8 cellular contexts compared by ENCODE assay signal in genomic region chr9:112858625-112859147, GRCh38. TPM values are rescaled to one million over a fixed set of nuclear protein-coding genes. Genes with fewer than 3 reads are reported as not detected.
DNase-seq lines count a peak whose midpoint lies in the region; ATAC-seq and TF ChIP-seq lines count a peak whose summit lies in the region.

No MANE protein-coding gene starts in this region.

- intact Hi-C loops in uterus (cut with DNase I; ENCODE audit: low total_unique reads): no loop called here

- H3K4me1 ChIP-seq in osteoblast (ENCODE audit: insufficient read depth, low read length) (peaks cover 47% of the 10 kb centered on the region), SJCRH30 (peaks cover 4% of the 10 kb centered on the region; the same call in 1 of the 2 replicates), uterus (no peaks in the 10 kb centered on the region)

- H3K27ac ChIP-seq in osteoblast (ENCODE audit: low read depth, low read length): no peak overlapping the region
- no peak overlapping the region for H3K27ac ChIP-seq in SJCRH30
- H3K27ac ChIP-seq in uterus: no peak overlapping the region

- H3K36me3 ChIP-seq in osteoblast (ENCODE audit: insufficient read depth, low read length): peaks cover under 1% of the 10 kb centered on the region
- no peaks in the 10 kb centered on the region for H3K36me3 ChIP-seq in SJCRH30
- H3K36me3 ChIP-seq in uterus: no peaks in the 10 kb centered on the region

- H3K9me3 ChIP-seq in osteoblast (ENCODE audit: low read depth, low read length) (no peaks in the 10 kb centered on the region), SJCRH30 (replicated peaks) (no peaks in the 10 kb centered on the region), uterus (no peaks in the 10 kb centered on the region)

- no peaks in the 10 kb centered on the region for H3K27me3 ChIP-seq in osteoblast (ENCODE audit: insufficient read depth, low read length)
- no peaks in the 10 kb centered on the region for H3K27me3 ChIP-seq in SJCRH30
- no peaks in the 10 kb centered on the region for H3K27me3 ChIP-seq in uterus

- no peak overlapping the region for H2AFZ ChIP-seq in osteoblast (ENCODE audit: low read length)

- H3K4me2 ChIP-seq in osteoblast (ENCODE audit: insufficient read depth, low read length): peak overlapping the region; percentile 36

- no peaks in the 10 kb centered on the region for H4K20me1 ChIP-seq in osteoblast (ENCODE audit: insufficient read depth, low read length)

- H3K4me3 ChIP-seq in osteoblast (ENCODE audit: insufficient read depth, low read length) (no peak overlapping the region), SJCRH30 (no peak overlapping the region), uterus (no peak overlapping the region)

- TF ChIP-seq CTCF in osteoblast (IDR thresholded peaks at IDR 0.05; ENCODE audit: extremely low read depth, low read depth, low read length) (no peak), uterus (IDR thresholded peaks at IDR 0.05) (no peak)

- TF ChIP-seq POLR2A in uterus (IDR thresholded peaks at IDR 0.05): no peak

- ATAC-seq in GM19025 (IDR thresholded peaks at IDR 0.05; ENCODE audit: low read depth, unreplicated experiment) (peak; percentile 53), HG02885 (IDR thresholded peaks at IDR 0.05; ENCODE audit: poor library complexity, unreplicated experiment) (peak; percentile 77)

- DNase-seq in SKM-1 treated with dmso at 0.1 percent for 144 hours (lab: John Stamatoyannopoulos, UW; ENCODE audit: unreplicated experiment) (peak; percentile 88), osteoblast (ENCODE audit: insufficient read length, low spot score, missing footprints) (peak; percentile 96), SJCRH30 (no peak), foreskin melanocyte (no peak), uterus (no peak), DMS114 treated with DMSO at 0.1 percent for 48 hours (lab: John Stamatoyannopoulos, UW; ENCODE audit: unreplicated experiment) (no peak)

- H3K79me2 ChIP-seq in osteoblast (ENCODE audit: insufficient read depth, low read length): peaks cover 13% of the 10 kb centered on the region

RNA-seq across cellular contexts. Expression of gene SLC46A2, which starts 32.0 kb away (rescaled TPM):
- total RNA-seq in osteoblast (under 0.01 TPM in 1 of 2 replicates, not detected in the other), uterus (not detected)
- not detected in 2 replicates for total RNA-seq in SJCRH30 (2014; rRNA removed; shearing (Covaris generic))

Comparison
In these comparisons a context has a peak if more than half of its experiments do, and no peak if none do; other contexts are left out.
1. DNase-seq: peak in SKM-1 treated with dmso at 0.1 percent for 144 hours (single experiment) and osteoblast (single experiment); none in SJCRH30 (0 of 2), foreskin melanocyte (single experiment), uterus (0 of 2) and DMS114 treated with DMSO at 0.1 percent for 48 hours (single experiment).